In genomic region chr16:65061935-65062334, GRCh38 we compare ENCODE assay signal across 14 cellular contexts. TPM values are rescaled to one million over a fixed set of nuclear protein-coding genes. Genes with fewer than 3 reads are reported as not detected.
"Had no signal": no experiment of that assay in that cellular context is flagged by ENCODE, and none has a peak within 500 bp of the region (broad histone marks: within the 10 kb centered on the region; RNA-seq: fewer than 3 reads in every experiment).

No MANE protein-coding gene starts in this region.

- H3K9me3 ChIP-seq: ovary, tibial nerve, vagina had no signal

- H3K4me3 ChIP-seq: ovary, tibial nerve, vagina had no signal

- DNase-seq: activated CD4-positive, alpha-beta memory T cell treated with anti-CD3 and anti-CD28 coated beads, Interleukin-2, amount 10 ng/mL, durations not matched to agents 7 days and 5 days; activated CD4-positive, alpha-beta T cell treated with anti-CD3 and anti-CD28 coated beads for 36 hours; activated gamma-delta T cell; activated T-cell treated with anti-CD3 and anti-CD28 coated beads, Interleukin-2, amount 50 U/mL, for 48 hours; effector memory CD8-positive, alpha-beta T cell; glutamatergic neuron; left colon; ovary; T1000 had no signal

- H3K4me3 Mint-ChIP-seq: activated CD4-positive, alpha-beta memory T cell treated with anti-CD3 and anti-CD28 coated beads, Interleukin-2, amount 10 ng/mL, durations not matched to agents 7 days and 5 days; activated CD4-positive, alpha-beta T cell treated with anti-CD3 and anti-CD28 coated beads for 36 hours; activated naive CD8-positive, alpha-beta T cell; effector memory CD8-positive, alpha-beta T cell; stimulated activated effector memory CD8-positive, alpha-beta T cell treated with anti-CD3 and anti-CD28 coated beads, Interleukin-12 subunit alpha, Interleukin-12 subunit beta, amount 100 ng/mL, for 72 hours had no signal

- H3K27ac ChIP-seq: ovary, tibial nerve, vagina, VCaP had no signal

- H3K27ac Mint-ChIP-seq: activated CD4-positive, alpha-beta memory T cell treated with anti-CD3 and anti-CD28 coated beads, Interleukin-2, amount 10 ng/mL, durations not matched to agents 7 days and 5 days; activated CD4-positive, alpha-beta T cell treated with anti-CD3 and anti-CD28 coated beads for 36 hours; activated naive CD8-positive, alpha-beta T cell; effector memory CD8-positive, alpha-beta T cell; stimulated activated effector memory CD8-positive, alpha-beta T cell treated with anti-CD3 and anti-CD28 coated beads, Interleukin-12 subunit alpha, Interleukin-12 subunit beta, amount 100 ng/mL, for 72 hours had no signal

- H3K27me3 Mint-ChIP-seq: activated CD4-positive, alpha-beta memory T cell treated with anti-CD3 and anti-CD28 coated beads, Interleukin-2, amount 10 ng/mL, durations not matched to agents 7 days and 5 days; activated naive CD8-positive, alpha-beta T cell; effector memory CD8-positive, alpha-beta T cell had no signal

- H3K36me3 Mint-ChIP-seq: activated naive CD8-positive, alpha-beta T cell; stimulated activated effector memory CD8-positive, alpha-beta T cell treated with anti-CD3 and anti-CD28 coated beads, Interleukin-12 subunit alpha, Interleukin-12 subunit beta, amount 100 ng/mL, for 72 hours had no signal

- H3K4me1 Mint-ChIP-seq: activated CD4-positive, alpha-beta memory T cell treated with anti-CD3 and anti-CD28 coated beads, Interleukin-2, amount 10 ng/mL, durations not matched to agents 7 days and 5 days; activated CD4-positive, alpha-beta T cell treated with anti-CD3 and anti-CD28 coated beads for 36 hours; stimulated activated effector memory CD8-positive, alpha-beta T cell treated with anti-CD3 and anti-CD28 coated beads, Interleukin-12 subunit alpha, Interleukin-12 subunit beta, amount 100 ng/mL, for 72 hours had no signal

- H3K4me1 ChIP-seq: vagina had no signal

- H3K27me3 ChIP-seq: ovary, tibial nerve, vagina had no signal

- H3K36me3 ChIP-seq: ovary, vagina had no signal

RNA-seq across cellular contexts. Expression of gene CDH11, which starts 59.9 kb away (rescaled TPM):
- total RNA-seq: activated CD4-positive, alpha-beta memory T cell treated with anti-CD3 and anti-CD28 coated beads, Interleukin-2, amount 10 ng/mL, durations not matched to agents 7 days and 5 days; activated CD4-positive, alpha-beta T cell treated with anti-CD3 and anti-CD28 coated beads for 36 hours had no signal
